In the genomic region with DNA sequence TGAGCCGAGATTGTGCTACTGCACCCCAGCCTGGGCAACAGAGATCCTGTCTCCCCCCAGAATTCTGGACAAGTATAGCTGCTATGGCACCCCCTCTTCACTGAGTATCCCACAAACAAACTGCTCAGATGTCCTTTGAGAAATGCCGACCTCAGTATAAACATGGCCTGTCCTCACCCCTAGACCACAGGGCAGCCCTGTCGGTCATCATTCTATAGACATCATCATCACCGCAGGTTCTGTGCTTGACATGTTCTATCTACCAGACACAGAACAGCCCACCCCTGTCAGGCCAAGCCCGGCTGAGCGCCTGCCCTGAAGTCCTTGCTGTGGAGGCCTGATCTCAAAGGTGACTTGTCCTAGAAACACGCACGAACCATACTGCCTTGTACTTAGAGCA, we compare ENCODE assay signal across 28 cellular contexts.
"Had no signal": no experiment of that assay in that cellular context is flagged by ENCODE, and none has a peak within 500 bp of the region (broad histone marks: within the 10 kb centered on the region; RNA-seq: fewer than 3 reads in every experiment).

No MANE protein-coding gene starts in this region.

- H3K4me3 ChIP-seq: lung, mucosa of descending colon, pancreas, prostate gland, skin epidermis, suprapubic skin, thoracic aorta, tibial artery, upper lobe of right lung had no signal

- H3K4me3 Mint-ChIP-seq: naive thymus-derived CD4-positive, alpha-beta T cell; natural killer cell treated with Interleukin-12 subunit alpha and Interleukin-12 subunit beta and Interleukin-15 and Interleukin-18, amount 100 ng/mL, for 72 hours; stimulated activated effector memory CD8-positive, alpha-beta T cell treated with anti-CD3 and anti-CD28 coated beads, Interleukin-12 subunit alpha, Interleukin-12 subunit beta, amount 100 ng/mL, for 72 hours; stimulated activated naive CD8-positive, alpha-beta T cell treated with anti-CD3 and anti-CD28 coated beads, Interleukin-15, Interleukin-2, amounts not matched to agents 100 ng/mL and 50 ng/mL, for 24 hours had no signal

- H3K4me1 ChIP-seq: pancreas, prostate gland, suprapubic skin, tibial artery, upper lobe of right lung had no signal

- H3K27ac ChIP-seq: pancreas, prostate gland, skin epidermis, suprapubic skin, thoracic aorta, tibial artery, upper lobe of right lung had no signal

- H3K27me3 ChIP-seq: pancreas, suprapubic skin, tibial artery, upper lobe of right lung had no signal

- H3K4me1 Mint-ChIP-seq: stimulated activated effector memory CD8-positive, alpha-beta T cell treated with anti-CD3 and anti-CD28 coated beads, Interleukin-12 subunit alpha, Interleukin-12 subunit beta, amount 100 ng/mL, for 72 hours had no signal

- H3K36me3 Mint-ChIP-seq: natural killer cell treated with Interleukin-12 subunit alpha and Interleukin-12 subunit beta and Interleukin-15 and Interleukin-18, amount 100 ng/mL, for 72 hours; stimulated activated effector memory CD8-positive, alpha-beta T cell treated with anti-CD3 and anti-CD28 coated beads, Interleukin-12 subunit alpha, Interleukin-12 subunit beta, amount 100 ng/mL, for 72 hours had no signal

- H3K9me3 Mint-ChIP-seq: natural killer cell treated with Interleukin-12 subunit alpha and Interleukin-12 subunit beta and Interleukin-15 and Interleukin-18, amount 100 ng/mL, for 72 hours had no signal

- H3K27me3 Mint-ChIP-seq: naive thymus-derived CD4-positive, alpha-beta T cell; natural killer cell treated with Interleukin-12 subunit alpha and Interleukin-12 subunit beta and Interleukin-15 and Interleukin-18, amount 100 ng/mL, for 72 hours; stimulated activated naive CD8-positive, alpha-beta T cell treated with anti-CD3 and anti-CD28 coated beads, Interleukin-15, Interleukin-2, amounts not matched to agents 100 ng/mL and 50 ng/mL, for 24 hours had no signal

- H3K27ac Mint-ChIP-seq: naive thymus-derived CD4-positive, alpha-beta T cell; natural killer cell treated with Interleukin-12 subunit alpha and Interleukin-12 subunit beta and Interleukin-15 and Interleukin-18, amount 100 ng/mL, for 72 hours; stimulated activated effector memory CD8-positive, alpha-beta T cell treated with anti-CD3 and anti-CD28 coated beads, Interleukin-12 subunit alpha, Interleukin-12 subunit beta, amount 100 ng/mL, for 72 hours; stimulated activated naive CD8-positive, alpha-beta T cell treated with anti-CD3 and anti-CD28 coated beads, Interleukin-15, Interleukin-2, amounts not matched to agents 100 ng/mL and 50 ng/mL, for 24 hours had no signal

- ATAC-seq: left cardiac atrium; left lobe of liver; mucosa of descending colon; naive thymus-derived CD4-positive, alpha-beta T cell; natural killer cell treated with Interleukin-12 subunit alpha and Interleukin-12 subunit beta and Interleukin-15 and Interleukin-18, amount 100 ng/mL, for 72 hours; pancreas; sciatic nerve; stimulated activated effector memory CD8-positive, alpha-beta T cell treated with anti-CD3 and anti-CD28 coated beads, Interleukin-12 subunit alpha, Interleukin-12 subunit beta, amount 100 ng/mL, for 72 hours; upper lobe of right lung had no signal

- H3K36me3 ChIP-seq: pancreas, prostate gland had no signal

- H3K9me3 ChIP-seq: mucosa of descending colon, pancreas, prostate gland, suprapubic skin, thoracic aorta, tibial artery, upper lobe of right lung had no signal

- DNase-seq: hippocampal formation; kidney glomerular epithelial cell; left cardiac atrium; mesendoderm; midbrain; mucosa of descending colon; naive thymus-derived CD4-positive, alpha-beta T cell; nucleus accumbens; pancreas; posterior cingulate gyrus; retina; stimulated activated CD4-positive, alpha-beta T cell treated with anti-CD3 and anti-CD28 coated beads, Interleukin-12 subunit alpha, Interleukin-12 subunit beta, amount 100 ng/mL, for 4 hours; stimulated activated CD4-positive, alpha-beta T cell treated with anti-CD3 and anti-CD28 coated beads, Interleukin-15, amount 100 ng/mL, for 24 hours; stimulated activated CD4-positive, alpha-beta T cell treated with anti-CD3 and anti-CD28 coated beads, Interleukin-4, amount 100 ng/mL, for 24 hours; stimulated activated naive CD4-positive, alpha-beta T cell; trophoblast cell; upper lobe of right lung had no signal
